Comparison of ENCODE assay signal across 1 cellular context in the genomic region with DNA sequence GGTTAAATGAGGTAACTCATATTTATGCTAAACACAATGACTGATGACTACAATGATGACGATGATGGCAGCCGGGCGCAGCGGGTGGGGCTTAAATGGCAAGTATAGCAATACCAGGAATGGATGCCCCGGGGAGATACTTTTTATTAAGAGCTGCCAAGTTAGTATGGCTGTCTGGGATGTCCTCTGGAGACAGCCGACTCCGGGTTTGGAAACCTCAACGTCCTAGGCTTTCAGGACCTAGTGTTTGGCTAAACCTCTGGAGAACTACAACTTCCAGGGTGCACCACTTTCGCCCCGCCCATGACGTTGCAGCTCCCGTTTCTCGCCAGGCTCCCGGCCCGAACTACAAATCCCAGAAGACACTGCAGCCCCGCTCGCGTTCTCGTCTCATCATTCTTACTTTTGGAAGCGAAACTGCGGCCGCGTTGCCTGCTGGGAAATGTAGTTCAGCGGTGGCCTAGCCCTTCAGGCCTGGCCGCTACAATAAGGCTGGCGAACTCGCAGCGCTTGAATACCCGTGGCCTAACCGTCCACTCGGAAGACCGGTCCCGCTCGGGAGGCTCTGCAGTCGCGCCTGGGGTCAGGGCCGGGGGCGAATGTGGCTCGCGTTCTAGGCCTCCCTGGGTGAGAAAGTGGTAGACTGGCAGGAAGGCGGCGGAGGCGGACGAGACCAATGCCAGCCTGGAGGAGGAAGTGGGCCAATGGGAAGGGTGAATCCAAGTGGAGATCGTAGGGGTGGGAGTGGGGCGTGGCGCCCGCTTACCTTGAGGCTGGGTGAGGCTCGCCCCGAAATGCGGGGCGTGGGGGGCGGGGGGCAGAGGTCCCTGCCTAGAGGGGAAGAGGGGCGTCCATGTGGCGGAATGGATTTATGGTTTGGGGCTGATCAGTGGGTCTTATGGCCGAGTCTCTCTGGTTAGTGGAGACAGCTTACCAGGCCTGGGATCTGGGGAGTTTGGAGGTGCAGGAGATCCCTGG.
A peak's percentile ranks its signal among the peaks of the same experiment; 100 is the strongest.
TF ChIP-seq lines count a peak whose summit lies in the region.

Gene SMARCAL1, plus strand, starts transcription at position 463 of the 978 bp plus-strand sequence. CDS start 2,221 bp downstream, outside the sequence.

TF ChIP-seq in HEK293, 187 proteins besides CTCF, POLR2A, EP300 and RAD21 (continued from another document and continues in another):
- TF ChIP-seq KLF16 (tag by site-specific recombination; IDR thresholded peaks at IDR 0.05) (0 out of 2 replicates have a peak, but pooled peaks have one; percentile 40), SP3 (tag by site-specific recombination; IDR thresholded peaks at IDR 0.05) (peak; percentile 91), ZNF404 (tag by site-specific recombination; IDR thresholded peaks at IDR 0.05) (no peak), ZBTB26 (tag by site-specific recombination; optimal IDR thresholded peaks at IDR 0.05) (peak; percentile 48), ZNF350 (tag by site-specific recombination; IDR thresholded peaks at IDR 0.05) (no peak), ZNF664 (tag by site-specific recombination; IDR thresholded peaks at IDR 0.05) (no peak), REPIN1 (tag by site-specific recombination; IDR thresholded peaks at IDR 0.05; ENCODE audit: low read depth) (no peak), ZNF560 (tag by site-specific recombination; IDR thresholded peaks at IDR 0.05; ENCODE audit: borderline replicate concordance) (no peak), ZBTB7A (tag by site-specific recombination; IDR thresholded peaks at IDR 0.05; ENCODE audit: low read depth) (no peak), ZBTB49 (tag by site-specific recombination; IDR thresholded peaks at IDR 0.05; ENCODE audit: low read depth) (no peak), ZNF658 (tag by site-specific recombination; IDR thresholded peaks at IDR 0.05) (no peak), ZNF48 (tag by site-specific recombination; IDR thresholded peaks at IDR 0.05) (no peak), KLF9 (tag by site-specific recombination; IDR thresholded peaks at IDR 0.05; ENCODE audit: low read depth) (peak; percentile 97), ATF2 (tag by site-specific recombination; IDR thresholded peaks at IDR 0.05; ENCODE audit: low read depth) (no peak), HOXC10 (CRISPR knock-in tag; IDR thresholded peaks at IDR 0.05) (no peak), ZNF548 (tag by site-specific recombination; IDR thresholded peaks at IDR 0.05) (no peak), ZNF2 (tag by site-specific recombination; IDR thresholded peaks at IDR 0.05) (0 out of 2 replicates have a peak, but pooled peaks have one; percentile 45), ZNF324 (tag by site-specific recombination; IDR thresholded peaks at IDR 0.05) (no peak), ZNF843 (tag by site-specific recombination; IDR thresholded peaks at IDR 0.05) (no peak), ZIC2 (tag by site-specific recombination; IDR thresholded peaks at IDR 0.05) (no peak), MEIS1 (CRISPR knock-in tag; IDR thresholded peaks at IDR 0.05; ENCODE audit: borderline replicate concordance) (no peak), SETDB1 (IDR thresholded peaks at IDR 0.05; ENCODE audit: insufficient read length, low read length) (no peak), IKZF3 (tag by site-specific recombination; IDR thresholded peaks at IDR 0.05) (no peak), ZNF785 (tag by site-specific recombination; IDR thresholded peaks at IDR 0.05) (no peak), SP7 (tag by site-specific recombination; IDR thresholded peaks at IDR 0.05) (peak; percentile 60; the same call in 1 of the 2 replicates), ZNF266 (tag by site-specific recombination; IDR thresholded peaks at IDR 0.05; ENCODE audit: low read depth) (no peak), ZNF221 (tag by site-specific recombination; IDR thresholded peaks at IDR 0.05; ENCODE audit: borderline replicate concordance) (no peak), ZNF830 (tag by site-specific recombination; IDR thresholded peaks at IDR 0.05; ENCODE audit: low read depth) (no peak), ZEB2 (tag by site-specific recombination; IDR thresholded peaks at IDR 0.05) (no peak), ZNF561 (tag by site-specific recombination; IDR thresholded peaks at IDR 0.05; ENCODE audit: borderline replicate concordance) (no peak), HIC1 (tag by site-specific recombination; IDR thresholded peaks at IDR 0.05) (peak; percentile 84), ZNF184 (tag by site-specific recombination; IDR thresholded peaks at IDR 0.05) (no peak), SCRT2 (tag by site-specific recombination; IDR thresholded peaks at IDR 0.05) (no peak), ZNF623 (tag by site-specific recombination; IDR thresholded peaks at IDR 0.05) (no peak), ZNF645 (tag by site-specific recombination; IDR thresholded peaks at IDR 0.05) (no peak), KLF8 (tag by site-specific recombination; IDR thresholded peaks at IDR 0.05) (peak; percentile 77), ZNF837 (tag by site-specific recombination; IDR thresholded peaks at IDR 0.05) (no peak), ZSCAN23 (tag by site-specific recombination; IDR thresholded peaks at IDR 0.05) (no peak), MZF1 (tag by site-specific recombination; IDR thresholded peaks at IDR 0.05; ENCODE audit: borderline replicate concordance) (no peak), ZNF549 (tag by site-specific recombination; IDR thresholded peaks at IDR 0.05) (no peak), ZNF596 (tag by site-specific recombination; IDR thresholded peaks at IDR 0.05) (no peak), ZBTB20 (tag by site-specific recombination; IDR thresholded peaks at IDR 0.05) (peak; percentile 44; the same call in 1 of the 2 replicates), ZBTB48 (tag by site-specific recombination; IDR thresholded peaks at IDR 0.05) (no peak), ZNF394 (tag by site-specific recombination; IDR thresholded peaks at IDR 0.05; ENCODE audit: borderline replicate concordance) (no peak), WT1 (tag by site-specific recombination; IDR thresholded peaks at IDR 0.05) (no peak)
- TF ChIP-seq, protein P1, sequence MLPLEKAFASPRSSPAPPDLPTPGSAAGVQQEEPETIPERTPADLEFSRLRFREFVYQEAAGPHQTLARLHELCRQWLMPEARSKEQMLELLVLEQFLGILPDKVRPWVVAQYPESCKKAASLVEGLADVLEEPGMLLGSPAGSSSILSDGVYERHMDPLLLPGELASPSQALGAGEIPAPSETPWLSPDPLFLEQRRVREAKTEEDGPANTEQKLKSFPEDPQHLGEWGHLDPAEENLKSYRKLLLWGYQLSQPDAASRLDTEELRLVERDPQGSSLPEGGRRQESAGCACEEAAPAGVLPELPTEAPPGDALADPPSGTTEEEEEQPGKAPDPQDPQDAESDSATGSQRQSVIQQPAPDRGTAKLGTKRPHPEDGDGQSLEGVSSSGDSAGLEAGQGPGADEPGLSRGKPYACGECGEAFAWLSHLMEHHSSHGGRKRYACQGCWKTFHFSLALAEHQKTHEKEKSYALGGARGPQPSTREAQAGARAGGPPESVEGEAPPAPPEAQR (tag by site-specific recombination; IDR thresholded peaks at IDR 0.05) = no peak
- TF ChIP-seq, protein P2, sequence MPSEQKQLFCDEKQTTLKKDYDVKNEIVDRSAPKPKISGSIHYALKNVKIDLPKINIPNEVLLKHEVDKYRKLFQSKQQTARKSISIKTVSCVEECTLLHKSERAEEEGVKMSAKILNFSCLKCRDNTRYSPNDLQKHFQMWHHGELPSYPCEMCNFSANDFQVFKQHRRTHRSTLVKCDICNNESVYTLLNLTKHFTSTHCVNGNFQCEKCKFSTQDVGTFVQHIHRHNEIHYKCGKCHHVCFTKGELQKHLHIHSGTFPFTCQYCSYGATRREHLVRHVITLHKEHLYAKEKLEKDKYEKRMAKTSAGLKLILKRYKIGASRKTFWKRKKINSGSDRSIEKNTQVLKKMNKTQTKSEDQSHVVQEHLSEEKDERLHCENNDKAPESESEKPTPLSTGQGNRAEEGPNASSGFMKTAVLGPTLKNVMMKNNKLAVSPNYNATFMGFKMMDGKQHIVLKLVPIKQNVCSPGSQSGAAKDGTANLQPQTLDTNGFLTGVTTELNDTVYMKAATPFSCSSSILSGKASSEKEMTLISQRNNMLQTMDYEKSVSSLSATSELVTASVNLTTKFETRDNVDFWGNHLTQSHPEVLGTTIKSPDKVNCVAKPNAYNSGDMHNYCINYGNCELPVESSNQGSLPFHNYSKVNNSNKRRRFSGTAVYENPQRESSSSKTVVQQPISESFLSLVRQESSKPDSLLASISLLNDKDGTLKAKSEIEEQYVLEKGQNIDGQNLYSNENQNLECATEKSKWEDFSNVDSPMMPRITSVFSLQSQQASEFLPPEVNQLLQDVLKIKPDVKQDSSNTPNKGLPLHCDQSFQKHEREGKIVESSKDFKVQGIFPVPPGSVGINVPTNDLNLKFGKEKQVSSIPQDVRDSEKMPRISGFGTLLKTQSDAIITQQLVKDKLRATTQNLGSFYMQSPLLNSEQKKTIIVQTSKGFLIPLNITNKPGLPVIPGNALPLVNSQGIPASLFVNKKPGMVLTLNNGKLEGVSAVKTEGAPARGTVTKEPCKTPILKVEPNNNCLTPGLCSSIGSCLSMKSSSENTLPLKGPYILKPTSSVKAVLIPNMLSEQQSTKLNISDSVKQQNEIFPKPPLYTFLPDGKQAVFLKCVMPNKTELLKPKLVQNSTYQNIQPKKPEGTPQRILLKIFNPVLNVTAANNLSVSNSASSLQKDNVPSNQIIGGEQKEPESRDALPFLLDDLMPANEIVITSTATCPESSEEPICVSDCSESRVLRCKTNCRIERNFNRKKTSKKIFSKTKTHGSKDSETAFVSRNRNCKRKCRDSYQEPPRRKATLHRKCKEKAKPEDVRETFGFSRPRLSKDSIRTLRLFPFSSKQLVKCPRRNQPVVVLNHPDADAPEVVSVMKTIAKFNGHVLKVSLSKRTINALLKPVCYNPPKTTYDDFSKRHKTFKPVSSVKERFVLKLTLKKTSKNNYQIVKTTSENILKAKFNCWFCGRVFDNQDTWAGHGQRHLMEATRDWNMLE (tag by site-specific recombination; conservative IDR thresholded peaks at IDR 0.05; ENCODE audit: low read depth) = peak; percentile 28
- TF ChIP-seq, protein P3, sequence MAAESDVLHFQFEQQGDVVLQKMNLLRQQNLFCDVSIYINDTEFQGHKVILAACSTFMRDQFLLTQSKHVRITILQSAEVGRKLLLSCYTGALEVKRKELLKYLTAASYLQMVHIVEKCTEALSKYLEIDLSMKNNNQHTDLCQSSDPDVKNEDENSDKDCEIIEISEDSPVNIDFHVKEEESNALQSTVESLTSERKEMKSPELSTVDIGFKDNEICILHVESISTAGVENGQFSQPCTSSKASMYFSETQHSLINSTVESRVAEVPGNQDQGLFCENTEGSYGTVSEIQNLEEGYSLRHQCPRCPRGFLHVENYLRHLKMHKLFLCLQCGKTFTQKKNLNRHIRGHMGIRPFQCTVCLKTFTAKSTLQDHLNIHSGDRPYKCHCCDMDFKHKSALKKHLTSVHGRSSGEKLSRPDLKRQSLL (tag by site-specific recombination; IDR thresholded peaks at IDR 0.05) = peak; percentile 26
